Comparison of ENCODE assay signal across 17 cellular contexts in genomic region chr16:79317521-79317920, GRCh38.
DNase-seq lines count a peak whose midpoint lies in the region; ATAC-seq and TF ChIP-seq lines count a peak whose summit lies in the region.
"Had no signal": no experiment of that assay in that cellular context is flagged by ENCODE, and none has a peak within 500 bp of the region (broad histone marks: within the 10 kb centered on the region; RNA-seq: fewer than 3 reads in every experiment).

No MANE protein-coding gene starts in this region.

- peak overlapping the region; percentile 27 for H3K27ac Mint-ChIP-seq in T-helper 2 cell treated with Interferon-gamma antibody and Interleukin-4, amounts not matched to agents 5 μg/mL and 100 μg/mL, for 36 hours
- peak overlapping the region in 1 of 2 donors; percentile 51 for H3K27ac Mint-ChIP-seq in natural killer cell treated with Interleukin-12 subunit alpha and Interleukin-12 subunit beta and Interleukin-15 and Interleukin-18, amount 100 ng/mL, for 72 hours
- H3K27ac Mint-ChIP-seq in natural killer cell: no peak overlapping the region
- H3K27ac Mint-ChIP-seq: CD4-positive, alpha-beta memory T cell had no signal

- no peaks in the 10 kb centered on the region for H3K9me3 Mint-ChIP-seq in T-helper 2 cell treated with Interferon-gamma antibody and Interleukin-4, amounts not matched to agents 5 μg/mL and 100 μg/mL, for 36 hours
- no peaks in the 10 kb centered on the region for H3K9me3 Mint-ChIP-seq in natural killer cell treated with Interleukin-12 subunit alpha and Interleukin-12 subunit beta and Interleukin-15 and Interleukin-18, amount 100 ng/mL, for 72 hours
- no peaks in the 10 kb centered on the region for H3K9me3 Mint-ChIP-seq in natural killer cell
- H3K9me3 Mint-ChIP-seq: CD4-positive, alpha-beta memory T cell had no signal

- no peak for TF ChIP-seq CTCF in natural killer cell (IDR thresholded peaks at IDR 0.05)
- no peak for TF ChIP-seq CTCF in stomach (IDR thresholded peaks at IDR 0.05)

- H3K27me3 ChIP-seq in iPS-18a (ENCODE audit: control insufficient read depth, insufficient read depth, low read length) (no peaks in the 10 kb centered on the region), stomach (peaks cover 0 to 13% (median 0%) of the 10 kb centered on the region in 3 donors)

- H3K4me1 Mint-ChIP-seq in T-helper 2 cell treated with Interferon-gamma antibody and Interleukin-4, amounts not matched to agents 5 μg/mL and 100 μg/mL, for 36 hours (ENCODE audit: low read depth): peaks cover 36% of the 10 kb centered on the region
- H3K4me1 Mint-ChIP-seq in natural killer cell treated with Interleukin-12 subunit alpha and Interleukin-12 subunit beta and Interleukin-15 and Interleukin-18, amount 100 ng/mL, for 72 hours (ENCODE audit: low read depth in 2 of 2): peaks cover 0 to 19% of the 10 kb centered on the region in 2 donors
- H3K4me1 Mint-ChIP-seq in natural killer cell: peaks cover 0 to 13% of the 10 kb centered on the region in 2 donors

- H3K36me3 ChIP-seq in iPS-18a (ENCODE audit: control insufficient read depth, low read depth, low read length) (no peaks in the 10 kb centered on the region), stomach (no peaks in the 10 kb centered on the region)

- no peak for ATAC-seq in natural killer cell treated with Interleukin-12 subunit alpha and Interleukin-12 subunit beta and Interleukin-15 and Interleukin-18, amount 100 ng/mL, for 72 hours
- no peak for ATAC-seq in natural killer cell

- DNase-seq in T-helper 2 cell treated with Interferon-gamma antibody and Interleukin-4, amounts not matched to agents 5 μg/mL and 100 μg/mL, for 36 hours (ENCODE audit: low spot score): no peak
- no peak for DNase-seq in T-helper 2 cell
- DNase-seq in natural killer cell treated with Interleukin-12 subunit alpha and Interleukin-12 subunit beta and Interleukin-15 and Interleukin-18, amount 100 ng/mL, for 72 hours (ENCODE audit: low spot score): no peak
- DNase-seq in natural killer cell: no peak
- DNase-seq in stomach: no peak
- no peak for DNase-seq in GM19238 (ENCODE audit: insufficient read length, low spot score)
- DNase-seq in NCI-H1930 (lab: John Stamatoyannopoulos, UW): no peak
- DNase-seq: Calu3; CD4-positive, alpha-beta memory T cell; NCI-H146; NCI-H2081 treated with DMSO at 0.1 percent for 48 hours; NCI-H510A; NCI-H774; RPMI8226 had no signal

- TF ChIP-seq POLR2A in stomach (IDR thresholded peaks at IDR 0.05): no peak

- H3K27me3 Mint-ChIP-seq in T-helper 2 cell treated with Interferon-gamma antibody and Interleukin-4, amounts not matched to agents 5 μg/mL and 100 μg/mL, for 36 hours (ENCODE audit: low read depth): no peaks in the 10 kb centered on the region
- peaks cover 35 to 45% of the 10 kb centered on the region in 2 donors for H3K27me3 Mint-ChIP-seq in natural killer cell treated with Interleukin-12 subunit alpha and Interleukin-12 subunit beta and Interleukin-15 and Interleukin-18, amount 100 ng/mL, for 72 hours
- peaks cover 45 to 46% of the 10 kb centered on the region in 2 donors for H3K27me3 Mint-ChIP-seq in natural killer cell (ENCODE audit: low read depth in 2 of 2)

- TF ChIP-seq EP300 in stomach (IDR thresholded peaks at IDR 0.05): no peak

- WGBS in stomach, 5 donors: 63 to 72% (median 68%) methylated on average over 2 of the region's 2 CpGs

- peaks cover 21% of the 10 kb centered on the region for H3K4me1 ChIP-seq in iPS-18a (ENCODE audit: control insufficient read depth, low read depth, low read length)
- H3K4me1 ChIP-seq in stomach: no peaks in the 10 kb centered on the region

- peak overlapping the region; percentile 16 for H3K4me3 Mint-ChIP-seq in T-helper 2 cell treated with Interferon-gamma antibody and Interleukin-4, amounts not matched to agents 5 μg/mL and 100 μg/mL, for 36 hours
- H3K4me3 Mint-ChIP-seq in natural killer cell treated with Interleukin-12 subunit alpha and Interleukin-12 subunit beta and Interleukin-15 and Interleukin-18, amount 100 ng/mL, for 72 hours: peak overlapping the region; percentile 47
- H3K4me3 Mint-ChIP-seq in natural killer cell: no peak overlapping the region

- intact Hi-C loops in natural killer cell (cut with micrococcal nuclease): no loop called here
- intact Hi-C loops in stomach (cut with DNase I; ENCODE audit: low total_unique reads): no loop called here

- H3K36me3 Mint-ChIP-seq in T-helper 2 cell treated with Interferon-gamma antibody and Interleukin-4, amounts not matched to agents 5 μg/mL and 100 μg/mL, for 36 hours (ENCODE audit: low read depth): no peaks in the 10 kb centered on the region
- H3K36me3 Mint-ChIP-seq in natural killer cell treated with Interleukin-12 subunit alpha and Interleukin-12 subunit beta and Interleukin-15 and Interleukin-18, amount 100 ng/mL, for 72 hours: no peaks in the 10 kb centered on the region
- H3K36me3 Mint-ChIP-seq in natural killer cell: no peaks in the 10 kb centered on the region
- H3K36me3 Mint-ChIP-seq: CD4-positive, alpha-beta memory T cell had no signal

- no peak overlapping the region for H3K9ac ChIP-seq in iPS-18a (ENCODE audit: low read length)
- H3K9ac ChIP-seq: KMS-11 had no signal

- H3K9me3 ChIP-seq in iPS-18a (ENCODE audit: control insufficient read depth, low read depth, low read length) (no peaks in the 10 kb centered on the region), stomach (no peaks in the 10 kb centered on the region)

- no peak overlapping the region for H3K27ac ChIP-seq in iPS-18a (ENCODE audit: low read length)
- no peak overlapping the region for H3K27ac ChIP-seq in stomach
- H3K27ac ChIP-seq: 22Rv1, KMS-11 had no signal

- H3K4me3 ChIP-seq in iPS-18a (ENCODE audit: low read length): peak overlapping the region; percentile 25
- H3K4me3 ChIP-seq in stomach: no peak overlapping the region
